In genomic region chr12:132253698-132254480, GRCh38 we compare ENCODE assay signal across 14 cellular contexts.
"Had no signal": no experiment of that assay in that cellular context is flagged by ENCODE, and none has a peak within 500 bp of the region (broad histone marks: within the 10 kb centered on the region; RNA-seq: fewer than 3 reads in every experiment).

No MANE protein-coding gene starts in this region.

- H3K27ac Mint-ChIP-seq: activated CD4-positive, alpha-beta memory T cell treated with anti-CD3 and anti-CD28 coated beads, Interleukin-2, amount 10 ng/mL, durations not matched to agents 7 days and 5 days; activated naive CD8-positive, alpha-beta T cell treated with anti-CD3 and anti-CD28 coated beads, Interleukin-2, amount 50 U/mL, for 24 hours; activated T-cell treated with anti-CD3 and anti-CD28 coated beads, Interleukin-2, amount 50 U/mL, for 72 hours; immature natural killer cell; nephron progenitor cell; type B pancreatic cell had no signal

- H3K27me3 Mint-ChIP-seq: activated CD4-positive, alpha-beta memory T cell treated with anti-CD3 and anti-CD28 coated beads, Interleukin-2, amount 10 ng/mL, durations not matched to agents 7 days and 5 days; activated naive CD8-positive, alpha-beta T cell treated with anti-CD3 and anti-CD28 coated beads, Interleukin-2, amount 50 U/mL, for 24 hours had no signal

- ATAC-seq: activated naive CD8-positive, alpha-beta T cell treated with anti-CD3 and anti-CD28 coated beads, Interleukin-2, amount 50 U/mL, for 24 hours; activated T-cell treated with anti-CD3 and anti-CD28 coated beads, Interleukin-2, amount 50 U/mL, for 72 hours; esophagus mucosa; left colon; psoas muscle had no signal

- H3K36me3 Mint-ChIP-seq: immature natural killer cell, type B pancreatic cell had no signal

- DNase-seq: activated CD4-positive, alpha-beta memory T cell treated with anti-CD3 and anti-CD28 coated beads, Interleukin-2, amount 10 ng/mL, durations not matched to agents 7 days and 5 days; activated CD8-positive, alpha-beta memory T cell treated with anti-CD3 and anti-CD28 coated beads, Interleukin-2, amount 50 U/mL, for 4 hours; activated naive CD4-positive, alpha-beta T cell treated with Interleukin-2 at 50 U/mL for 16 hours; activated naive CD8-positive, alpha-beta T cell treated with anti-CD3 and anti-CD28 coated beads, Interleukin-2, amount 50 U/mL, for 24 hours; activated T-cell treated with anti-CD3 and anti-CD28 coated beads, Interleukin-2, amount 50 U/mL, for 72 hours; immature natural killer cell; left colon; mesenchymal stem cell; nephron progenitor cell; stimulated activated CD4-positive, alpha-beta T cell treated with anti-CD3 and anti-CD28 coated beads, Interleukin-2, amount 100 ng/mL, for 48 hours; stimulated activated naive CD4-positive, alpha-beta T cell treated with Interleukin-2 at 50 U/mL for 16 hours had no signal

- H3K4me1 Mint-ChIP-seq: activated CD4-positive, alpha-beta memory T cell treated with anti-CD3 and anti-CD28 coated beads, Interleukin-2, amount 10 ng/mL, durations not matched to agents 7 days and 5 days; activated naive CD8-positive, alpha-beta T cell treated with anti-CD3 and anti-CD28 coated beads, Interleukin-2, amount 50 U/mL, for 24 hours; immature natural killer cell had no signal

- H3K9me3 Mint-ChIP-seq: activated CD4-positive, alpha-beta memory T cell treated with anti-CD3 and anti-CD28 coated beads, Interleukin-2, amount 10 ng/mL, durations not matched to agents 7 days and 5 days; activated naive CD8-positive, alpha-beta T cell treated with anti-CD3 and anti-CD28 coated beads, Interleukin-2, amount 50 U/mL, for 24 hours; activated T-cell treated with anti-CD3 and anti-CD28 coated beads, Interleukin-2, amount 50 U/mL, for 72 hours; immature natural killer cell; nephron progenitor cell; type B pancreatic cell had no signal

- H3K4me3 Mint-ChIP-seq: activated CD4-positive, alpha-beta memory T cell treated with anti-CD3 and anti-CD28 coated beads, Interleukin-2, amount 10 ng/mL, durations not matched to agents 7 days and 5 days; activated naive CD8-positive, alpha-beta T cell treated with anti-CD3 and anti-CD28 coated beads, Interleukin-2, amount 50 U/mL, for 24 hours; activated T-cell treated with anti-CD3 and anti-CD28 coated beads, Interleukin-2, amount 50 U/mL, for 72 hours; immature natural killer cell; nephron progenitor cell; type B pancreatic cell had no signal
